ENCODE assay signal across 16 cellular contexts in genomic region chr13:112970552-112971287, GRCh38. TPM values are rescaled to one million over a fixed set of nuclear protein-coding genes. Genes with fewer than 3 reads are reported as not detected.
DNase-seq lines count a peak whose midpoint lies in the region; ATAC-seq and TF ChIP-seq lines count a peak whose summit lies in the region.
"Had no signal": no experiment of that assay in that cellular context is flagged by ENCODE, and none has a peak within 500 bp of the region (broad histone marks: within the 10 kb centered on the region; RNA-seq: fewer than 3 reads in every experiment).

No MANE protein-coding gene starts in this region.

- H3K27me3 Mint-ChIP-seq in CD8-positive, alpha-beta T cell (ENCODE audit: low read depth), result no peaks in the 10 kb centered on the region
- H3K27me3 Mint-ChIP-seq in nephron (ENCODE audit: low read depth), result peaks cover 39% of the 10 kb centered on the region
- H3K27me3 Mint-ChIP-seq in chondrocyte (ENCODE audit: low read depth), result peaks cover 36% of the 10 kb centered on the region

- intact Hi-C loops in CD8-positive, alpha-beta T cell (cut with DNase I, micrococcal nuclease), result no loop called here

- DNase-seq in AG20443 (ENCODE audit: low spot score) (peak; percentile 58), chondrocyte (ENCODE audit: low spot score) (no peak), NCI-H82 treated with DMSO at 0.1 percent for 48 hours (lab: John Stamatoyannopoulos, UW; ENCODE audit: unreplicated experiment) (no peak)
- no peak for DNase-seq in CD8-positive, alpha-beta T cell
- DNase-seq: activated T-cell treated with anti-CD3 and anti-CD28 coated beads for 4 hours; effector CD8-positive, alpha-beta T cell; GDM1; stomach had no signal

- no peaks in the 10 kb centered on the region for H3K36me3 ChIP-seq in CD8-positive, alpha-beta T cell (ENCODE audit: insufficient read depth, low read length)
- H3K36me3 ChIP-seq: gastroesophageal sphincter, stomach had no signal

- POLR2A ChIA-PET in CD8-positive, alpha-beta T cell (lab: Charles Lee), result interaction anchor here (1.2 kb wide), 1 partner anchor 239 kb away, joined by 3 read pairs; the partner anchor contains the start of gene CUL4A

- ATAC-seq in CD8-positive, alpha-beta T cell, result no peak
- ATAC-seq in GM19455 (IDR thresholded peaks at IDR 0.05; ENCODE audit: unreplicated experiment) (no peak), HG03159 (IDR thresholded peaks at IDR 0.05; ENCODE audit: unreplicated experiment) (no peak)
- ATAC-seq: activated CD4-positive, CD25-positive, alpha-beta regulatory T cell treated with anti-CD3 and anti-CD28 coated beads, Interleukin-2, amount 50 U/mL, for 24 hours; gastroesophageal sphincter; GM23338 had no signal

- H3K27ac ChIP-seq in CD8-positive, alpha-beta T cell (ENCODE audit: low read depth, low read length), result no peak overlapping the region
- H3K27ac ChIP-seq in angular gyrus (ENCODE audit: low read depth, low read length), result peak overlapping the region; percentile 2
- H3K27ac ChIP-seq: gastroesophageal sphincter had no signal

- no peaks in the 10 kb centered on the region for H3K27me3 ChIP-seq in CD8-positive, alpha-beta T cell (ENCODE audit: insufficient read depth, low read length)

- CTCF ChIA-PET in CD8-positive, alpha-beta T cell (lab: Charles Lee), result interaction anchor here (1.6 to 2.1 kb wide), 2 partner anchors 28 to 58 kb away, joined by 10 to 12 read pairs; no protein-coding TSS in a partner anchor

- no peaks in the 10 kb centered on the region for H3K9me3 ChIP-seq in CD8-positive, alpha-beta T cell (ENCODE audit: low read length)
- H3K9me3 ChIP-seq: gastroesophageal sphincter, stomach had no signal

- no peak overlapping the region for H3K27ac Mint-ChIP-seq in CD8-positive, alpha-beta T cell
- no peak overlapping the region for H3K27ac Mint-ChIP-seq in nephron
- H3K27ac Mint-ChIP-seq in chondrocyte (ENCODE audit: unreplicated experiment), result no peak overlapping the region
- H3K27ac Mint-ChIP-seq: CD14-positive monocyte, GM23338 had no signal

- no peak overlapping the region for H3K4me3 ChIP-seq in CD8-positive, alpha-beta T cell (ENCODE audit: low read depth, low read length)
- H3K4me3 ChIP-seq: gastroesophageal sphincter, stomach had no signal

- TF ChIP-seq CTCF in CD8-positive, alpha-beta T cell (IDR thresholded peaks at IDR 0.05), result no peak
- no peak for TF ChIP-seq CTCF in nephron (IDR thresholded peaks at IDR 0.05; ENCODE audit: unreplicated experiment in 3 of 3)
- TF ChIP-seq CTCF in chondrocyte (IDR thresholded peaks at IDR 0.05), result no peak

- peak overlapping the region; percentile 96 for H3K4me3 Mint-ChIP-seq in CD8-positive, alpha-beta T cell
- H3K4me3 Mint-ChIP-seq in nephron (peak overlapping the region; percentile 84 to 94 (median 89)), chondrocyte (ENCODE audit: unreplicated experiment) (no peak overlapping the region)

- no peaks in the 10 kb centered on the region for H3K9me3 Mint-ChIP-seq in CD8-positive, alpha-beta T cell
- H3K9me3 Mint-ChIP-seq in nephron, result peaks cover 2% of the 10 kb centered on the region
- H3K9me3 Mint-ChIP-seq in chondrocyte (ENCODE audit: low read depth), result peaks cover 12% of the 10 kb centered on the region

- peaks cover 41% of the 10 kb centered on the region for H3K4me1 Mint-ChIP-seq in CD8-positive, alpha-beta T cell (ENCODE audit: low read depth)
- H3K4me1 Mint-ChIP-seq in nephron (peaks cover 16% of the 10 kb centered on the region), chondrocyte (ENCODE audit: low read depth) (peaks cover 6% of the 10 kb centered on the region)

- H3K36me3 Mint-ChIP-seq in CD8-positive, alpha-beta T cell, result peaks cover 8% of the 10 kb centered on the region
- H3K36me3 Mint-ChIP-seq in nephron (ENCODE audit: low read depth) (peaks cover 4% of the 10 kb centered on the region), chondrocyte (ENCODE audit: low read depth) (peaks cover 2% of the 10 kb centered on the region)

- H3K4me1 ChIP-seq in CD8-positive, alpha-beta T cell (ENCODE audit: insufficient read depth, low read length), result peaks cover 23% of the 10 kb centered on the region

RNA-seq across cellular contexts. Expression of gene MCF2L, which starts 1.7 kb away (rescaled TPM):
- total RNA-seq in CD8-positive, alpha-beta T cell, result 10 to 100 TPM; 13.7 to 15.0 TPM
- 6.7 to 8.0 TPM (median 7.6 TPM) in 3 replicates for total RNA-seq in chondrocyte
